Comparison of ENCODE assay signal across 8 cellular contexts in the genomic region with DNA sequence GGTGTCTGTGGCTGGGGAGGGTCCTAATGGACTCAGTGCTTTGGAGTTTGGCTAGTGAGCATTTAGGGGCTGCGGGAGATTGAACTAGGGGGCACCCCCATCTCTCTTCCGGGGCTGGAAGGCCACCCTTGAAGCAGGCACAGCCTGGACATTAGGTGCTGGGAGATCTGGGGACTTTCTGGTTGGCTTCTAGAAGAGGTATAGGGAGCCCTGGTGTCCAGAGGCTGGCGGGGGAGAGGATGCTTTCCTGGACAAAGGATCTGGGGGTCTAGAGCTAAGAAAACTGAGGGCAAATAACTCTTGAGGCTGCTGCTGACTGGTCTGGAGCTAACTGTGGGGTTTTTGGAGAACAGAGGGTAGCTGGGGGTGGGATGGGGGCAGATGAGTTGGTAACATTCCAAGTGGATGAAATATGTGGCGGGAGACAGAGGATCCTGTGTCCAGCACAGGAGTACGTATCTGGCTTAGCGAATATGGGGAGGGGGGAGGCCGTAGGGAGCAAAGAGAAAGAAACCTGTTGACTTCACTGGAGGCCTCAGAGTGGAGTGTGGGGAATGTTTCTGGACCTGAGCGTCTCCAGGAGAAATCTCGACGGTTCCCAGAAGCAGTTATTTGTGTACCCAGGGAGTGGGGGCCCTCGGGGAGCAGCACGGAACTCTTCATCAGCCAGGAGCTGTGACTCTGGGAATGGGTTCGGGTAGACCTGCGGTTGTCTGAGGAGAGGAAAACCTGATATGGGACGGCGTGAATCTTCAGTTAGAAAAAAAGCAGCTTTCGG. TPM values are rescaled to one million over a fixed set of nuclear protein-coding genes. Genes with fewer than 3 reads are reported as not detected.
DNase-seq lines count a peak whose midpoint lies in the region; TF ChIP-seq lines count a peak whose summit lies in the region.

No MANE protein-coding gene starts in this region.

- in situ Hi-C loops in astrocyte of the cerebellum (cut with HindIII; ENCODE audit: low sequenced_read_pairs): no loop called here

- H3K27ac ChIP-seq in layer of hippocampus (ENCODE audit: low read depth, low read length): peak overlapping the region; percentile 10
- peak overlapping the region; percentile 97 for H3K27ac ChIP-seq in subcutaneous abdominal adipose tissue (ENCODE audit: low read depth, low read length)

- no peaks in the 10 kb centered on the region for H3K9me3 ChIP-seq in MG63
- H3K9me3 ChIP-seq in subcutaneous abdominal adipose tissue (ENCODE audit: control insufficient read depth in 5 of 5, low read length in 5 of 5): no peaks in the 10 kb centered on the region

- H3K4me3 ChIP-seq in MG63 (peak overlapping the region; percentile 93), astrocyte of the cerebellum (ENCODE audit: low read depth, low read length) (peak overlapping the region; percentile 86), subcutaneous abdominal adipose tissue (ENCODE audit: low read depth in 1 of 5, low read length in 5 of 5) (peak overlapping the region; percentile 84 to 91 (median 87))

- H3K36me3 ChIP-seq in MG63: peaks cover 77% of the 10 kb centered on the region
- peaks cover 7 to 28% (median 20%) of the 10 kb centered on the region in 5 donors for H3K36me3 ChIP-seq in subcutaneous abdominal adipose tissue (ENCODE audit: control insufficient read depth in 5 of 5, insufficient read depth in 5 of 5, low read length in 5 of 5)

- H3K9ac ChIP-seq in subcutaneous abdominal adipose tissue (ENCODE audit: low read length in 5 of 5): peak overlapping the region; percentile 84 to 97 (median 97)

- peaks cover 9 to 52% (median 45%) of the 10 kb centered on the region in 5 donors for H3K4me1 ChIP-seq in subcutaneous abdominal adipose tissue (ENCODE audit: control insufficient read depth in 5 of 5, insufficient read depth in 5 of 5, low read length in 5 of 5)

- H3K27me3 ChIP-seq in MG63: no peaks in the 10 kb centered on the region
- H3K27me3 ChIP-seq in layer of hippocampus (ENCODE audit: control insufficient read depth, insufficient read depth, low read length): no peaks in the 10 kb centered on the region
- no peaks in the 10 kb centered on the region for H3K27me3 ChIP-seq in subcutaneous abdominal adipose tissue (ENCODE audit: control insufficient read depth in 5 of 5, insufficient read depth in 4 of 5, low read length in 5 of 5)

- TF ChIP-seq CTCF in astrocyte of the cerebellum (IDR thresholded peaks at IDR 0.05; ENCODE audit: low read depth, low read length, missing control alignments): no peak

- DNase-seq in EL (peak; percentile 45), MG63 (peak; percentile 32), astrocyte of the cerebellum (ENCODE audit: low read depth) (no peak), H4 (ENCODE audit: low spot score) (no peak), NCI-H2227 (lab: John Stamatoyannopoulos, UW; ENCODE audit: unreplicated experiment) (no peak), NOMO-1 treated with dmso at 0.1 percent for 144 hours (lab: John Stamatoyannopoulos, UW; ENCODE audit: unreplicated experiment) (no peak)

RNA-seq across cellular contexts. Expression of gene HNRNPUL1, which starts 1.4 kb away (rescaled TPM):
- total RNA-seq in MG63 (2014; rRNA removed; shearing (Covaris generic); ENCODE audit: low replicate concordance): 149 and 151 TPM in 2 replicates
- total RNA-seq in H4 (2014; rRNA removed; shearing (Covaris generic)): 70.9 and 82.4 TPM in 2 replicates

RNA-seq across cellular contexts. Expression of gene CCDC97, which starts 44.4 kb away (rescaled TPM):
- 2.8 and 22.3 TPM in 2 replicates for total RNA-seq in MG63 (2014; rRNA removed; shearing (Covaris generic); ENCODE audit: low replicate concordance)
- total RNA-seq in H4 (2014; rRNA removed; shearing (Covaris generic)): 4.6 and 7.8 TPM in 2 replicates

RNA-seq across cellular contexts. Expression of gene AXL, which starts 46.5 kb away (rescaled TPM):
- total RNA-seq in MG63 (2014; rRNA removed; shearing (Covaris generic); ENCODE audit: low replicate concordance): 294 and 355 TPM in 2 replicates
- total RNA-seq in H4 (2014; rRNA removed; shearing (Covaris generic)): 97.8 and 105 TPM in 2 replicates

Comparison
In these comparisons a context has a peak if more than half of its experiments do, and no peak if none do; other contexts are left out.
1. DNase-seq: peak in EL (single experiment) and MG63 (single experiment); none in astrocyte of the cerebellum (single experiment), H4 (single experiment), NCI-H2227 (single experiment) and NOMO-1 treated with dmso at 0.1 percent for 144 hours (single experiment).
2. Peak in every context shown above with its lines, with median percentiles within 50 percentile points of each other: H3K4me3 ChIP-seq.